In the genomic region with DNA sequence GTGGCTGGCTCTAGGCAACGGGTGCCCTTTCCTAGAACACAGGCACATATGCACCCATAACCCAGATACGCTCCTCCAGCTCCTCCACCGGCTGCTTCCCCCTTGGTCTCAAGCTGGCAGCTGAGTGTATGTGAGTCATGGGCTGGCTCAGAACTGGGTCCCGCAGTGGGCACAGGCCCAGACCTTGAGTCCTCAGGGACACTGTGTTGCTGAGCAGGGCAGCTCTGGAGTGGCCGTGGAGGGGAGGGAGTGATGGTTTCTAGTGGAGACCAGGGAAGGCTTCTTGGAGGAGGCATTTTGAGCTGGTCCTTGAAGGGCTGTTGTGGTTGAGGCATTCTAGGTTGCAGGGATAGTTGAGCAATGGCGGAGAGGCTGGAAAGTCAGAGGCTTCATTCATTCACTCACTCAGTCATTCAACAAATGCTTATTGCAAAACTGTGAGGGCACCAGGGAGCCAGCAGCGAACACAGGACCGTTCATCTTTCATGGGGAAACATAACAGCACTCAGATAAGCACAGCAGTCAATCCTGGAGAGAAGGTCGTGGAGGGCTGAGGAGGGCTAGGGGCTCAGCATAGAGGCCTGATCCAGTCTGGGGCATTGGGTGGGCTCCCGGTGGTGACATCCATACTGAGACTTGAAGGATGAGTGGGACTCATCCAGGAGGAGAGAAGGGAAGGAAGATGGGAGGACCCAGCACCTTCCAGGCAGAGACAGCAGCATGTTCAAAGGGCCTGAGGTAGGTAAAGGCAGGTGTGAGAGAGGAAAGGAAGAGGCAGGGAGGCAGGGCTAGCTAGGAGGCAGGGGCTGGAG, we compare ENCODE assay signal across 11 cellular contexts. TPM values are rescaled to one million over a fixed set of nuclear protein-coding genes. Genes with fewer than 3 reads are reported as not detected.
DNase-seq lines count a peak whose midpoint lies in the region; ATAC-seq and TF ChIP-seq lines count a peak whose summit lies in the region.
"Had no signal": no experiment of that assay in that cellular context is flagged by ENCODE, and none has a peak within 500 bp of the region (broad histone marks: within the 10 kb centered on the region; RNA-seq: fewer than 3 reads in every experiment).

No MANE protein-coding gene starts in this region.

- H3K79me2 ChIP-seq in fibroblast of lung (ENCODE audit: control insufficient read depth, insufficient read depth, low read length), result no peaks in the 10 kb centered on the region

- no peak overlapping the region for H3K9ac ChIP-seq in fibroblast of lung (ENCODE audit: insufficient read depth, low read length)

- CTCF ChIA-PET in T-cell (lab: Charles Lee), result no interaction called here

- DNase-seq in DMS 273 (lab: John Stamatoyannopoulos, UW; ENCODE audit: unreplicated experiment), result peak; percentile 32
- no peak for DNase-seq in DMS 273 treated with DMSO at 0.1 percent for 48 hours (lab: John Stamatoyannopoulos, UW)
- no peak for DNase-seq in T-cell
- DNase-seq in fibroblast of lung (ENCODE audit: low read depth in 2 of 2), result peak; percentile 17 to 23
- DNase-seq in posterior cingulate gyrus, result peak in 9 of 10 donors; percentile 23 to 94 (median 64)
- no peak for DNase-seq in DMS79 treated with DMSO at 0.1 percent for 48 hours (lab: John Stamatoyannopoulos, UW)
- DNase-seq in OCI-M1 (lab: John Stamatoyannopoulos, UW), result no peak
- DNase-seq: activated CD4-positive, alpha-beta T cell treated with anti-CD3 and anti-CD28 coated beads, Interleukin-2, amount 50 U/mL, for 1 hour; MV-4-11 had no signal

- H3K4me3 ChIP-seq in fibroblast of lung (replicated peaks in 1 of 4; ENCODE audit: control extremely low read depth in 1 of 4, insufficient read depth in 1 of 4, low read depth in 3 of 4, low read length in 4 of 4), result no peak overlapping the region

- peaks cover 23 to 25% (median 24%) of the 10 kb centered on the region in 3 donors for H3K4me1 Mint-ChIP-seq in T-cell

- H3K27me3 Mint-ChIP-seq in T-cell, result no peaks in the 10 kb centered on the region

- H3K4me3 Mint-ChIP-seq in T-cell, result peak overlapping the region; percentile 1 to 86 (median 85)

- no peaks in the 10 kb centered on the region for H4K20me1 ChIP-seq in fibroblast of lung (ENCODE audit: control insufficient read depth, extremely low read depth, insufficient read depth, low read length)

- H3K36me3 Mint-ChIP-seq in T-cell, result peaks cover 21% of the 10 kb centered on the region

- TF ChIP-seq CTCF in fibroblast of lung (conservative IDR thresholded peaks at IDR 0.05 in 1 of 2, IDR thresholded peaks at IDR 0.05 in 1 of 2; ENCODE audit: low read depth in 1 of 2, low read length in 2 of 2), result no peak

- peaks cover 11% of the 10 kb centered on the region for H3K36me3 ChIP-seq in fibroblast of lung (ENCODE audit: control insufficient read depth, insufficient read depth, low read length)

- no peaks in the 10 kb centered on the region for H3K9me3 ChIP-seq in fibroblast of lung (ENCODE audit: control insufficient read depth, insufficient read depth, low read depth, low read length)

- no peak overlapping the region for H3K4me2 ChIP-seq in fibroblast of lung (ENCODE audit: extremely low read depth, insufficient read depth, low read length)

- ATAC-seq in T-cell (replicated peaks in 1 of 4) (no peak), HG03521 (IDR thresholded peaks at IDR 0.05; ENCODE audit: unreplicated experiment) (no peak)

- no peaks in the 10 kb centered on the region for H3K27me3 ChIP-seq in fibroblast of lung (ENCODE audit: control insufficient read depth, insufficient read depth, low read length)

- intact Hi-C loops in posterior cingulate gyrus (cut with DNase I), result no loop called here

- POLR2A ChIA-PET in T-cell (lab: Charles Lee), result interaction anchor here in 1 of 2 donors (0.7 kb wide), 1 partner anchor 67 kb away, joined by 5 read pairs; no protein-coding TSS in a partner anchor

- no peak overlapping the region for H3K27ac ChIP-seq in fibroblast of lung (ENCODE audit: insufficient read depth, low read length)

- H3K9me3 Mint-ChIP-seq in T-cell, result no peaks in the 10 kb centered on the region

- no peaks in the 10 kb centered on the region for H3K4me1 ChIP-seq in fibroblast of lung (ENCODE audit: control insufficient read depth, extremely low read depth, insufficient read depth, low read length)

- peak overlapping the region; percentile 48 to 58 for H3K27ac Mint-ChIP-seq in T-cell

- H2AFZ ChIP-seq in fibroblast of lung (ENCODE audit: low read length), result no peak overlapping the region

RNA-seq across cellular contexts. Expression of gene BBLN, which starts 2.4 kb away (rescaled TPM):
- total RNA-seq in T-cell (10 to 100 TPM; 50.0 to 85.9 (median 81.4) TPM), fibroblast of lung (22.1 and 29.4 TPM in 2 replicates)
- polyA plus RNA-seq in fibroblast of lung, result 23.8 TPM in 2 replicates
- polyA plus RNA-seq in fibroblast of lung (2012), result 46.5 and 66.7 TPM in 2 replicates
- polyA minus RNA-seq in fibroblast of lung (ENCODE audit: low replicate concordance), result 9.5 and 10.2 TPM in 2 replicates

RNA-seq across cellular contexts. Expression of gene LCN2, which starts 13.2 kb away (rescaled TPM):
- not detected for total RNA-seq in T-cell
- not detected in 2 replicates for total RNA-seq in fibroblast of lung
- not detected in 2 replicates for polyA plus RNA-seq in fibroblast of lung
- not detected in 2 replicates for polyA plus RNA-seq in fibroblast of lung (2012)
- not detected in 2 replicates for polyA minus RNA-seq in fibroblast of lung (ENCODE audit: low replicate concordance)
- total RNA-seq: pulmonary artery endothelial cell had no signal

RNA-seq across cellular contexts. Expression of gene CIZ1, which starts 29.0 kb away (rescaled TPM):
- total RNA-seq in T-cell (100 to 1,000 TPM; 143 to 163 (median 150) TPM), fibroblast of lung (21.3 and 27.2 TPM in 2 replicates)
- polyA plus RNA-seq in fibroblast of lung, result 26.1 and 48.4 TPM in 2 replicates
- polyA plus RNA-seq in fibroblast of lung (2012), result 71.3 and 119 TPM in 2 replicates
- 169 and 276 TPM in 2 replicates for polyA minus RNA-seq in fibroblast of lung (ENCODE audit: low replicate concordance)

RNA-seq across cellular contexts. Expression of gene PTGES2, which starts 34.9 kb away (rescaled TPM):
- total RNA-seq in T-cell (10 to 100 TPM; 60.2 to 91.7 (median 79.2) TPM), fibroblast of lung (57.3 and 57.6 TPM in 2 replicates)
- polyA plus RNA-seq in fibroblast of lung, result 44.8 and 60.7 TPM in 2 replicates
- polyA plus RNA-seq in fibroblast of lung (2012), result 47.2 and 75.5 TPM in 2 replicates
- polyA minus RNA-seq in fibroblast of lung (ENCODE audit: low replicate concordance), result 38.8 and 98.7 TPM in 2 replicates

RNA-seq across cellular contexts. Expression of gene DNM1, which starts 40.8 kb away (rescaled TPM):
- total RNA-seq in T-cell (1 to 10 TPM in 4 of 5 donors, under 1 TPM in 1; 0.95 to 3.0 (median 1.8) TPM), fibroblast of lung (11.8 and 30.4 TPM in 2 replicates)
- polyA plus RNA-seq in fibroblast of lung, result 3.7 and 11.6 TPM in 2 replicates
- polyA plus RNA-seq in fibroblast of lung (2012), result 7.7 and 22.6 TPM in 2 replicates
- polyA minus RNA-seq in fibroblast of lung (ENCODE audit: low replicate concordance), result 14.2 and 47.3 TPM in 2 replicates

Comparison
In these comparisons a context has a peak if more than half of its experiments do, and no peak if none do; other contexts are left out.
1. DNase-seq: peak in DMS 273 (single experiment), fibroblast of lung (2 of 2) and posterior cingulate gyrus (9 of 10); none in DMS 273 treated with DMSO at 0.1 percent for 48 hours (single experiment), T-cell (0 of 34), DMS79 treated with DMSO at 0.1 percent for 48 hours (single experiment) and OCI-M1 (single experiment).